8 cellular contexts compared by ENCODE assay signal in the genomic region with DNA sequence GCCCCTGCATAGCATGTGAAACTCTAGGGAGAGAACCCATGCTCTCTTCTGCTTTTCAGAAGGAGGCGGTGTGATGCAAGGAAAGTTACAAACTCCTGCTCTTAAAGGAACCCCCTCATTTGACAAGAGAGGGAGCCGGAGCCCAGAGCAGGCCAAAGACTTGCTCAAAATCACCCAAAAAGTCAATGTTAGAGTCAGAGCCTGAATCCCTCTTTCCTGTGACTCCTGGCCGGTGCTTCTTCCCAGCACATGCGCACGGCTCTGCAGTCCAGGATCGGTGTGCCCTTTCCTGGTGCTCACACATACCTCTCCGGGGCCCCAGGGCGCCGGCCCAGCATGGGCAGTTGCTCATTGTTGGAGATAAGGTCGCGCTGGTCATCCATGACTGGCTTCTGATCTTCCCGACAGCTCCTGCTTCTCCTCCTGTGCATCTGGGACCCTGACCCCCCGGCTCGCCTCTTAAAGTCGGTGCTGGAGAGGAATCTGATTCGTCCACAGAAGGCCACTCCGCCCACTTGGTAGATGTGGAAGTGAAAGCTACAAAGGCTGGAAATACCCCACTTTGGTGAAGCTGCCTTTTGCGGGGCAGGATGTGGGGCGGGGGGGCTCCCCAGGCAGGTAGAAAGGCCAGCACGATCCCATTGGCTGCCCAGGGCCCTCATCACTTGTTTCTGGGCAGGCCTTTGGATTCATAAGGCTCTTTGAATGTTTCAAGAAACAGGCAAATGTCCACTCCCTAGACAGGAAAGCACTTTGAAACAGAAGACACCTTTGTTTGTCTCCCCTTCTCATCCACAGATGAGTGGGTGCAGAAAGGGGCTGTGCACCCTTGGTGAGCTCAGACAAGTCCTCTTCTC. TPM values are rescaled to one million over a fixed set of nuclear protein-coding genes. Genes with fewer than 3 reads are reported as not detected.
DNase-seq lines count a peak whose midpoint lies in the region; ATAC-seq and TF ChIP-seq lines count a peak whose summit lies in the region.

Gene CD74 (minus strand): TSS at position 592 of the 857 bp plus-strand sequence. CDS start 161 bp downstream, at position 431.

- TF ChIP-seq CTCF in GM12865 (IDR thresholded peaks at IDR 0.05; ENCODE audit: insufficient read depth, low read depth, low read length, missing control alignments) (no peak), natural killer cell (IDR thresholded peaks at IDR 0.05) (no peak)

- H3K4me1 Mint-ChIP-seq in natural killer cell, result peaks cover 45 to 47% of the 10 kb centered on the region in 2 donors

- H3K9me3 Mint-ChIP-seq in natural killer cell, result no peaks in the 10 kb centered on the region

- peak within 1 kb of the TSS; percentile 74 for H3K4me3 ChIP-seq in GM12865 (ENCODE audit: low read depth, low read length)

- H3K36me3 Mint-ChIP-seq in natural killer cell, result no peaks in the 10 kb centered on the region

- DNase-seq in GM12865 (ENCODE audit: low read depth) (peak; percentile 99), NOMO-1 treated with DMSO at 0.1 percent for 48 hours (lab: John Stamatoyannopoulos, UW; ENCODE audit: unreplicated experiment) (peak; percentile 98), activated T-cell treated with anti-CD3 and anti-CD28 coated beads for 4 hours (peak; percentile 85), natural killer cell (peak; percentile 93), NCI-H524 (lab: John Stamatoyannopoulos, UW) (no peak)
- DNase-seq in stimulated activated naive CD8-positive, alpha-beta T cell treated with anti-CD3 and anti-CD28 coated beads, Interleukin-15, Interleukin-2, amounts not matched to agents 100 U/mL and 50 U/mL, for 24 hours, result peak; percentile 92

- no peaks in the 10 kb centered on the region for H3K27me3 Mint-ChIP-seq in natural killer cell (ENCODE audit: low read depth in 2 of 2)

- H3K27ac Mint-ChIP-seq in natural killer cell, result peak within 1 kb of the TSS; percentile 99 to 100

- H3K4me3 Mint-ChIP-seq in natural killer cell, result peak within 1 kb of the TSS; percentile 98

- peak; percentile 79 for ATAC-seq in HG02642 (IDR thresholded peaks at IDR 0.05; ENCODE audit: poor library complexity, unreplicated experiment)
- peak; percentile 77 for ATAC-seq in esophagus mucosa
- peak; percentile 83 to 95 (median 89) for ATAC-seq in natural killer cell
- ATAC-seq in stimulated activated naive CD8-positive, alpha-beta T cell treated with anti-CD3 and anti-CD28 coated beads, Interleukin-15, Interleukin-2, amounts not matched to agents 100 U/mL and 50 U/mL, for 24 hours, result peak; percentile 90

- intact Hi-C loops in natural killer cell (cut with micrococcal nuclease), result loop anchor here (1.0 kb wide), 1 partner anchor 24 kb away; no protein-coding TSS in a partner anchor

RNA-seq across cellular contexts. Expression of gene CD74, which starts in this region (rescaled TPM):
- 125 TPM for total RNA-seq in esophagus mucosa
- 100 to 1,000 TPM; 550 to 913 (median 748) TPM for total RNA-seq in natural killer cell

Comparison
In these comparisons a context has a peak if more than half of its experiments do, and no peak if none do; other contexts are left out.
1. DNase-seq: peak in GM12865 (single experiment), NOMO-1 treated with DMSO at 0.1 percent for 48 hours (single experiment), activated T-cell treated with anti-CD3 and anti-CD28 coated beads for 4 hours (single experiment), natural killer cell (single experiment) and stimulated activated naive CD8-positive, alpha-beta T cell treated with anti-CD3 and anti-CD28 coated beads, Interleukin-15, Interleukin-2, amounts not matched to agents 100 U/mL and 50 U/mL, for 24 hours (single experiment); none in NCI-H524 (0 of 2).
2. Peak in every context shown above with its lines, with median percentiles within 50 percentile points of each other: ATAC-seq.